ENCODE assay signal across 1 cellular context in the genomic region with DNA sequence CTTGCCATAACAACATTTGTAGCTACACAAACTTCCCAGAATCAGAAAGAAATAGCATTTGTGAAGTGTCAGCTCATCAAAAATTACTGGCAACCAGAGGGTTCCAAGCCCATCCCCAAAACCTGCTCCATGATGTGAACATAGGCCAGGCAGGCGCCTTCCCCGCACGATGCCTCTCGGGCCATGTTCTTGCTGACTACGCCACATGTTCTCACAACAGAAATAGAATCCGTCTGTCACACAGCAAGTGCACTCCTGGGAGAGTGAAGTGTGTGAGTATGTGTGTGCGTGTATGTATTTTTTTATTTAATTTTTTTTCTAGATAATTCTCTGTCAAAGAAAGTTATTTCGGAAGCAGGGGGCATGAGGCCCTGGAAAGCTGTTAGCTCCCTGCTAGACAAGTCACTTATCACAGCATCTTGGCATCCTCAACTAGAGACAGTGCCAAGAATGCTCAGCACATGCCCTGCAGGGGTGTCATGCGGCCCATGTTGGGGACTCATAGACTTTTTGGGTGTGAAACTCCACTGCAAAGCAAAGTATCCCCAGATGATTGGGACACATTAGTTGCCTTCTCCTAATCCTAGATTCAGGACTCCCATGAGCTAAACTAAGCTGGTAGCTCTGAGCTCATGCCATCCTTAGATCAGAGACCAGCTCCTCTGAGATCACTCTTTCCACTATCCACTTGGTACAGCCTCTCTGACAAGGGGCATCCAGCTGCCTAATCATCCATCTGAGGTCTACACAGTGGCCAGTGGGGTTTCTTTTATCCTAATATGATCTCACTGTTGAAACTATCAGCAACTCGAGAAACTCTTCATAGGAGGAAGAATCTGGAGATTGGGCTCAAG.
TF ChIP-seq lines count a peak whose summit lies in the region.

No MANE protein-coding gene starts in this region.

TF ChIP-seq in GM12878, 131 proteins besides CTCF, POLR2A, EP300 and RAD21:
- TF ChIP-seq CBFB (IDR thresholded peaks at IDR 0.05; ENCODE audit: low read depth): no peak
- no peak for TF ChIP-seq CREM (IDR thresholded peaks at IDR 0.05; ENCODE audit: low read depth)
- TF ChIP-seq, protein P1, sequence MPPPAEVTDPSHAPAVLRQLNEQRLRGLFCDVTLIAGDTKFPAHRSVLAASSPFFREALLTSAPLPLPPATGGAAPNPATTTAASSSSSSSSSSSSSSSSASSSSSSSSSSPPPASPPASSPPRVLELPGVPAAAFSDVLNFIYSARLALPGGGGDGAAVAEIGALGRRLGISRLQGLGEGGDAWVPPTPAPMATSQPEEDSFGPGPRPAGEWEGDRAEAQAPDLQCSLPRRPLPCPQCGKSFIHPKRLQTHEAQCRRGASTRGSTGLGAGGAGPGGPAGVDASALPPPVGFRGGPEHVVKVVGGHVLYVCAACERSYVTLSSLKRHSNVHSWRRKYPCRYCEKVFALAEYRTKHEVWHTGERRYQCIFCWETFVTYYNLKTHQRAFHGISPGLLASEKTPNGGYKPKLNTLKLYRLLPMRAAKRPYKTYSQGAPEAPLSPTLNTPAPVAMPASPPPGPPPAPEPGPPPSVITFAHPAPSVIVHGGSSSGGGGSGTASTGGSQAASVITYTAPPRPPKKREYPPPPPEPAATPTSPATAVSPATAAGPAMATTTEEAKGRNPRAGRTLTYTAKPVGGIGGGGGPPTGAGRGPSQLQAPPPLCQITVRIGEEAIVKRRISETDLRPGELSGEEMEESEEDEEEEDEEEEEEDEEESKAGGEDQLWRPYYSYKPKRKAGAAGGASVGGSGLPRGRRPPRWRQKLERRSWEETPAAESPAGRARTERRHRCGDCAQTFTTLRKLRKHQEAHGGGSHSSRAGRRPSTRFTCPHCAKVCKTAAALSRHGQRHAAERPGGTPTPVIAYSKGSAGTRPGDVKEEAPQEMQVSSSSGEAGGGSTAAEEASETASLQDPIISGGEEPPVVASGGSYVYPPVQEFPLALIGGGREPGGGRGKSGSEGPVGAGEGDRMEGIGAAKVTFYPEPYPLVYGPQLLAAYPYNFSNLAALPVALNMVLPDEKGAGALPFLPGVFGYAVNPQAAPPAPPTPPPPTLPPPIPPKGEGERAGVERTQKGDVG (CRISPR knock-in tag; IDR thresholded peaks at IDR 0.05): no peak
- no peak for TF ChIP-seq MYB (IDR thresholded peaks at IDR 0.05; ENCODE audit: borderline replicate concordance, low read depth, low read length)
- TF ChIP-seq MEF2B (IDR thresholded peaks at IDR 0.05; ENCODE audit: partially characterized antibody, poor library complexity, severe bottlenecking): peak; percentile 57
- TF ChIP-seq, protein P2, sequence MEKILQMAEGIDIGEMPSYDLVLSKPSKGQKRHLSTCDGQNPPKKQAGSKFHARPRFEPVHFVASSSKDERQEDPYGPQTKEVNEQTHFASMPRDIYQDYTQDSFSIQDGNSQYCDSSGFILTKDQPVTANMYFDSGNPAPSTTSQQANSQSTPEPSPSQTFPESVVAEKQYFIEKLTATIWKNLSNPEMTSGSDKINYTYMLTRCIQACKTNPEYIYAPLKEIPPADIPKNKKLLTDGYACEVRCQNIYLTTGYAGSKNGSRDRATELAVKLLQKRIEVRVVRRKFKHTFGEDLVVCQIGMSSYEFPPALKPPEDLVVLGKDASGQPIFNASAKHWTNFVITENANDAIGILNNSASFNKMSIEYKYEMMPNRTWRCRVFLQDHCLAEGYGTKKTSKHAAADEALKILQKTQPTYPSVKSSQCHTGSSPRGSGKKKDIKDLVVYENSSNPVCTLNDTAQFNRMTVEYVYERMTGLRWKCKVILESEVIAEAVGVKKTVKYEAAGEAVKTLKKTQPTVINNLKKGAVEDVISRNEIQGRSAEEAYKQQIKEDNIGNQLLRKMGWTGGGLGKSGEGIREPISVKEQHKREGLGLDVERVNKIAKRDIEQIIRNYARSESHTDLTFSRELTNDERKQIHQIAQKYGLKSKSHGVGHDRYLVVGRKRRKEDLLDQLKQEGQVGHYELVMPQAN (conservative IDR thresholded peaks at IDR 0.05): no peak
- TF ChIP-seq, protein P3, sequence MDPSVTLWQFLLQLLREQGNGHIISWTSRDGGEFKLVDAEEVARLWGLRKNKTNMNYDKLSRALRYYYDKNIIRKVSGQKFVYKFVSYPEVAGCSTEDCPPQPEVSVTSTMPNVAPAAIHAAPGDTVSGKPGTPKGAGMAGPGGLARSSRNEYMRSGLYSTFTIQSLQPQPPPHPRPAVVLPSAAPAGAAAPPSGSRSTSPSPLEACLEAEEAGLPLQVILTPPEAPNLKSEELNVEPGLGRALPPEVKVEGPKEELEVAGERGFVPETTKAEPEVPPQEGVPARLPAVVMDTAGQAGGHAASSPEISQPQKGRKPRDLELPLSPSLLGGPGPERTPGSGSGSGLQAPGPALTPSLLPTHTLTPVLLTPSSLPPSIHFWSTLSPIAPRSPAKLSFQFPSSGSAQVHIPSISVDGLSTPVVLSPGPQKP (IDR thresholded peaks at IDR 0.05; ENCODE audit: low read depth, low read length): no peak
- TF ChIP-seq CHD1 (IDR thresholded peaks at IDR 0.05; ENCODE audit: low read depth, low read length): no peak
- TF ChIP-seq PAX5 (IDR thresholded peaks at IDR 0.05; ENCODE audit: borderline replicate concordance, low read depth, low read length): no peak
- TF ChIP-seq GATAD2B (conservative IDR thresholded peaks at IDR 0.05; ENCODE audit: low read depth): no peak
- TF ChIP-seq RB1 (IDR thresholded peaks at IDR 0.05; ENCODE audit: borderline replicate concordance): no peak
- TF ChIP-seq, protein P4, sequence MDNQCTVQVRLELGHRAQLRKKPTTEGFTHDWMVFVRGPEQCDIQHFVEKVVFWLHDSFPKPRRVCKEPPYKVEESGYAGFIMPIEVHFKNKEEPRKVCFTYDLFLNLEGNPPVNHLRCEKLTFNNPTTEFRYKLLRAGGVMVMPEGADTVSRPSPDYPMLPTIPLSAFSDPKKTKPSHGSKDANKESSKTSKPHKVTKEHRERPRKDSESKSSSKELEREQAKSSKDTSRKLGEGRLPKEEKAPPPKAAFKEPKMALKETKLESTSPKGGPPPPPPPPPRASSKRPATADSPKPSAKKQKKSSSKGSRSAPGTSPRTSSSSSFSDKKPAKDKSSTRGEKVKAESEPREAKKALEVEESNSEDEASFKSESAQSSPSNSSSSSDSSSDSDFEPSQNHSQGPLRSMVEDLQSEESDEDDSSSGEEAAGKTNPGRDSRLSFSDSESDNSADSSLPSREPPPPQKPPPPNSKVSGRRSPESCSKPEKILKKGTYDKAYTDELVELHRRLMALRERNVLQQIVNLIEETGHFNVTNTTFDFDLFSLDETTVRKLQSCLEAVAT (IDR thresholded peaks at IDR 0.05): 0 out of 2 replicates have a peak, but pooled peaks have one; percentile 66
- TF ChIP-seq, protein P5, sequence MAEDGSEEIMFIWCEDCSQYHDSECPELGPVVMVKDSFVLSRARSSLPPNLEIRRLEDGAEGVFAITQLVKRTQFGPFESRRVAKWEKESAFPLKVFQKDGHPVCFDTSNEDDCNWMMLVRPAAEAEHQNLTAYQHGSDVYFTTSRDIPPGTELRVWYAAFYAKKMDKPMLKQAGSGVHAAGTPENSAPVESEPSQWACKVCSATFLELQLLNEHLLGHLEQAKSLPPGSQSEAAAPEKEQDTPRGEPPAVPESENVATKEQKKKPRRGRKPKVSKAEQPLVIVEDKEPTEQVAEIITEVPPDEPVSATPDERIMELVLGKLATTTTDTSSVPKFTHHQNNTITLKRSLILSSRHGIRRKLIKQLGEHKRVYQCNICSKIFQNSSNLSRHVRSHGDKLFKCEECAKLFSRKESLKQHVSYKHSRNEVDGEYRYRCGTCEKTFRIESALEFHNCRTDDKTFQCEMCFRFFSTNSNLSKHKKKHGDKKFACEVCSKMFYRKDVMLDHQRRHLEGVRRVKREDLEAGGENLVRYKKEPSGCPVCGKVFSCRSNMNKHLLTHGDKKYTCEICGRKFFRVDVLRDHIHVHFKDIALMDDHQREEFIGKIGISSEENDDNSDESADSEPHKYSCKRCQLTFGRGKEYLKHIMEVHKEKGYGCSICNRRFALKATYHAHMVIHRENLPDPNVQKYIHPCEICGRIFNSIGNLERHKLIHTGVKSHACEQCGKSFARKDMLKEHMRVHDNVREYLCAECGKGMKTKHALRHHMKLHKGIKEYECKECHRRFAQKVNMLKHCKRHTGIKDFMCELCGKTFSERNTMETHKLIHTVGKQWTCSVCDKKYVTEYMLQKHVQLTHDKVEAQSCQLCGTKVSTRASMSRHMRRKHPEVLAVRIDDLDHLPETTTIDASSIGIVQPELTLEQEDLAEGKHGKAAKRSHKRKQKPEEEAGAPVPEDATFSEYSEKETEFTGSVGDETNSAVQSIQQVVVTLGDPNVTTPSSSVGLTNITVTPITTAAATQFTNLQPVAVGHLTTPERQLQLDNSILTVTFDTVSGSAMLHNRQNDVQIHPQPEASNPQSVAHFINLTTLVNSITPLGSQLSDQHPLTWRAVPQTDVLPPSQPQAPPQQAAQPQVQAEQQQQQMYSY (CRISPR knock-in tag; IDR thresholded peaks at IDR 0.05): no peak
- TF ChIP-seq, protein P6, sequence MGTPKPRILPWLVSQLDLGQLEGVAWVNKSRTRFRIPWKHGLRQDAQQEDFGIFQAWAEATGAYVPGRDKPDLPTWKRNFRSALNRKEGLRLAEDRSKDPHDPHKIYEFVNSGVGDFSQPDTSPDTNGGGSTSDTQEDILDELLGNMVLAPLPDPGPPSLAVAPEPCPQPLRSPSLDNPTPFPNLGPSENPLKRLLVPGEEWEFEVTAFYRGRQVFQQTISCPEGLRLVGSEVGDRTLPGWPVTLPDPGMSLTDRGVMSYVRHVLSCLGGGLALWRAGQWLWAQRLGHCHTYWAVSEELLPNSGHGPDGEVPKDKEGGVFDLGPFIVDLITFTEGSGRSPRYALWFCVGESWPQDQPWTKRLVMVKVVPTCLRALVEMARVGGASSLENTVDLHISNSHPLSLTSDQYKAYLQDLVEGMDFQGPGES (IDR thresholded peaks at IDR 0.05): no peak
- no peak for TF ChIP-seq CREB1 (IDR thresholded peaks at IDR 0.05; ENCODE audit: low read depth)
- no peak for TF ChIP-seq CHD4 (IDR thresholded peaks at IDR 0.05)
